Comparison of ENCODE assay signal across 19 cellular contexts in genomic region chr12:90086281-90086680, GRCh38.
A peak's percentile ranks its signal among the peaks of the same experiment; 100 is the strongest.
DNase-seq lines count a peak whose midpoint lies in the region; ATAC-seq, FAIRE-seq and TF ChIP-seq lines count a peak whose summit lies in the region.
"Had no signal": no experiment of that assay in that cellular context is flagged by ENCODE, and none has a peak within 500 bp of the region (broad histone marks: within the 10 kb centered on the region; RNA-seq: fewer than 3 reads in every experiment).

No MANE protein-coding gene starts in this region.

- no peak overlapping the region for H2AK5ac ChIP-seq in trophoblast cell (ENCODE audit: low read length)

- no peaks in the 10 kb centered on the region for H3K9me3 ChIP-seq in trophoblast cell (ENCODE audit: insufficient read depth, low read depth, low read length)
- H3K9me3 ChIP-seq: transverse colon had no signal

- H4K20me1 ChIP-seq in GM23338 (replicated peaks; ENCODE audit: insufficient read depth) = no peaks in the 10 kb centered on the region
- H4K20me1 ChIP-seq: BLaER1 treated with 17β-estradiol and CSF1 and Interleukin-3, amounts not matched to agents 10 nM and 100 nM had no signal

- H3K4me3 Mint-ChIP-seq in GM23338 (no peak overlapping the region), chondrocyte (ENCODE audit: unreplicated experiment) (no peak overlapping the region)
- H3K4me3 Mint-ChIP-seq: activated CD8-positive, alpha-beta memory T cell treated with anti-CD3 and anti-CD28 coated beads, Interleukin-2, amount 10 ng/mL, durations not matched to agents 7 days and 5 days; activated naive CD4-positive, alpha-beta T cell treated with anti-CD3 and anti-CD28 coated beads, Interleukin-2, amount 10 ng/mL, durations not matched to agents 7 days and 5 days; stimulated activated memory B cell treated with anti-CD40 and anti-IgM and Interleukin-4, amounts not matched to agents 10 μg/mL and 1 μg/mL and 100 μg/mL, for 72 hours had no signal

- no peak overlapping the region for H3K14ac ChIP-seq in trophoblast cell (ENCODE audit: low read length)

- no peak for ATAC-seq in GM23338
- ATAC-seq in left cardiac atrium = no peak
- no peak for ATAC-seq in HG03520 (IDR thresholded peaks at IDR 0.05; ENCODE audit: unreplicated experiment)
- no peak for ATAC-seq in sciatic nerve
- ATAC-seq: activated CD8-positive, alpha-beta memory T cell treated with anti-CD3 and anti-CD28 coated beads, Interleukin-2, amount 10 ng/mL, durations not matched to agents 7 days and 5 days; left lobe of liver; Panc1; stimulated activated memory B cell treated with anti-CD40 and anti-IgM and Interleukin-4, amounts not matched to agents 10 μg/mL and 1 μg/mL and 100 μg/mL, for 72 hours had no signal

- no peak overlapping the region for H2BK12ac ChIP-seq in trophoblast cell (ENCODE audit: low read length)

- H4K12ac ChIP-seq in trophoblast cell (ENCODE audit: low read depth, low read length) = no peak overlapping the region

- no peak overlapping the region for H3K4me2 ChIP-seq in GM23338
- no peak overlapping the region for H3K4me2 ChIP-seq in trophoblast cell (ENCODE audit: low read length)
- H3K4me2 ChIP-seq: BLaER1 treated with 17β-estradiol and CSF1 and Interleukin-3, amounts not matched to agents 10 nM and 100 nM had no signal

- H3K36me3 Mint-ChIP-seq in GM23338 (ENCODE audit: low read depth) (no peaks in the 10 kb centered on the region), chondrocyte (ENCODE audit: low read depth) (no peaks in the 10 kb centered on the region)
- H3K36me3 Mint-ChIP-seq: activated CD8-positive, alpha-beta memory T cell treated with anti-CD3 and anti-CD28 coated beads, Interleukin-2, amount 10 ng/mL, durations not matched to agents 7 days and 5 days; activated naive CD4-positive, alpha-beta T cell treated with anti-CD3 and anti-CD28 coated beads, Interleukin-2, amount 10 ng/mL, durations not matched to agents 7 days and 5 days had no signal

- H2AFZ ChIP-seq in GM23338 = 0 out of 2 replicates have a peak overlapping the region, but pooled peaks have one; percentile 24
- no peak overlapping the region for H2AFZ ChIP-seq in trophoblast cell (ENCODE audit: insufficient read depth, low read length, poor library complexity)
- H2AFZ ChIP-seq: parathyroid adenoma had no signal

- TF ChIP-seq CTCF in GM23338 (conservative IDR thresholded peaks at IDR 0.05; ENCODE audit: low read depth in 2 of 2) (no peak), chondrocyte (IDR thresholded peaks at IDR 0.05) (no peak)

- no peaks in the 10 kb centered on the region for H3F3A ChIP-seq in GM23338 (replicated peaks; ENCODE audit: low read depth)

- no peaks in the 10 kb centered on the region for H3K9me3 Mint-ChIP-seq in GM23338
- H3K9me3 Mint-ChIP-seq in chondrocyte (ENCODE audit: low read depth) = no peaks in the 10 kb centered on the region
- H3K9me3 Mint-ChIP-seq: activated naive CD4-positive, alpha-beta T cell treated with anti-CD3 and anti-CD28 coated beads, Interleukin-2, amount 10 ng/mL, durations not matched to agents 7 days and 5 days had no signal

- H4K91ac ChIP-seq in trophoblast cell (ENCODE audit: low read depth, low read length) = no peak overlapping the region

- H3K4me1 ChIP-seq in GM23338 (ENCODE audit: insufficient read depth) = peaks cover 4% of the 10 kb centered on the region
- peaks cover 8 to 14% of the 10 kb centered on the region in 2 experiments for H3K4me1 ChIP-seq in trophoblast cell (ENCODE audit: control insufficient read depth in 1 of 2, insufficient read depth in 2 of 2, low read length in 2 of 2)
- H3K4me1 ChIP-seq: parathyroid adenoma had no signal

- H3K27ac Mint-ChIP-seq in GM23338 (no peak overlapping the region), chondrocyte (ENCODE audit: unreplicated experiment) (peak overlapping the region; percentile 53)
- H3K27ac Mint-ChIP-seq: activated CD8-positive, alpha-beta memory T cell treated with anti-CD3 and anti-CD28 coated beads, Interleukin-2, amount 10 ng/mL, durations not matched to agents 7 days and 5 days; activated naive CD4-positive, alpha-beta T cell treated with anti-CD3 and anti-CD28 coated beads, Interleukin-2, amount 10 ng/mL, durations not matched to agents 7 days and 5 days; stimulated activated memory B cell treated with anti-CD40 and anti-IgM and Interleukin-4, amounts not matched to agents 10 μg/mL and 1 μg/mL and 100 μg/mL, for 72 hours had no signal

- H3K27ac ChIP-seq in GM23338 (ENCODE audit: low read depth) = no peak overlapping the region
- peak overlapping the region; percentile 70 for H3K27ac ChIP-seq in trophoblast cell (ENCODE audit: low read depth, low read length)
- H3K27ac ChIP-seq: BLaER1 treated with 17β-estradiol and CSF1 and Interleukin-3, amounts not matched to agents 10 nM and 100 nM; parathyroid adenoma; transverse colon; VCaP had no signal

- no peak for FAIRE-seq in RCC 7860 (lab: Jason Lieb, UNC)

- no peaks in the 10 kb centered on the region for H3K36me3 ChIP-seq in GM23338 (ENCODE audit: insufficient read depth)
- H3K36me3 ChIP-seq in trophoblast cell (ENCODE audit: control insufficient read depth in 1 of 2, insufficient read depth in 2 of 2, low read length in 2 of 2) = no peaks in the 10 kb centered on the region
- H3K36me3 ChIP-seq: BLaER1 treated with 17β-estradiol and CSF1 and Interleukin-3, amounts not matched to agents 10 nM and 100 nM; transverse colon had no signal

- H3K18ac ChIP-seq in trophoblast cell (ENCODE audit: low read length) = no peak overlapping the region

- H3K9ac ChIP-seq in trophoblast cell (ENCODE audit: low read length) = no peak overlapping the region
- H3K9ac ChIP-seq: BLaER1 treated with 17β-estradiol and CSF1 and Interleukin-3, amounts not matched to agents 10 nM and 100 nM; parathyroid adenoma had no signal

- no peak overlapping the region for H4K8ac ChIP-seq in trophoblast cell (ENCODE audit: low read depth, low read length)

- WGBS in trophoblast cell (ENCODE audit: extremely low coverage, insufficient coverage, insufficient read length) = no CpG with 5 or more reads among the region's 1 CpG

- no peak overlapping the region for H3K23ac ChIP-seq in trophoblast cell (ENCODE audit: low read length)

- no peak overlapping the region for H2BK5ac ChIP-seq in trophoblast cell (ENCODE audit: low read depth, low read length, poor library complexity)

- DNase-seq in GM23338 (ENCODE audit: low spot score) (no peak), RCC 7860 (ENCODE audit: low spot score) (peak; percentile 35), chondrocyte (ENCODE audit: low spot score) (no peak), trophoblast cell (peak; percentile 45 to 84), left cardiac atrium (no peak), sciatic nerve (ENCODE audit: low spot score) (no peak)
- DNase-seq: activated CD8-positive, alpha-beta memory T cell treated with anti-CD3 and anti-CD28 coated beads, Interleukin-2, amount 10 ng/mL, durations not matched to agents 7 days and 5 days; activated naive CD4-positive, alpha-beta T cell treated with anti-CD3 and anti-CD28 coated beads, Interleukin-2, amount 10 ng/mL, durations not matched to agents 7 days and 5 days; effector memory CD4-positive, alpha-beta T cell; NCI-H2107; NCI-H774; transverse colon had no signal

- no peaks in the 10 kb centered on the region for H3K27me3 ChIP-seq in GM23338 (ENCODE audit: insufficient read depth)
- H3K27me3 ChIP-seq in trophoblast cell (ENCODE audit: insufficient read depth, low read length) = no peaks in the 10 kb centered on the region
- H3K27me3 ChIP-seq: BLaER1 treated with 17β-estradiol and CSF1 and Interleukin-3, amounts not matched to agents 10 nM and 100 nM; transverse colon had no signal

- H3K4me1 Mint-ChIP-seq in GM23338 = peaks cover 3% of the 10 kb centered on the region; the same call in 2 of the 3 replicates
- peaks cover 29% of the 10 kb centered on the region for H3K4me1 Mint-ChIP-seq in chondrocyte (ENCODE audit: low read depth)

- peaks cover 3% of the 10 kb centered on the region; the same call in 1 of the 2 replicates for H3K9me2 ChIP-seq in GM23338 (ENCODE audit: insufficient read depth)

- H3K79me2 ChIP-seq in GM23338 (replicated peaks; ENCODE audit: insufficient read depth) = no peaks in the 10 kb centered on the region
- no peaks in the 10 kb centered on the region for H3K79me2 ChIP-seq in trophoblast cell (ENCODE audit: control insufficient read depth, insufficient read depth, low read length, poor library complexity)
- H3K79me2 ChIP-seq: parathyroid adenoma had no signal

- no peak overlapping the region for H3K4ac ChIP-seq in trophoblast cell (ENCODE audit: low read depth, low read length)

- H3K27me3 Mint-ChIP-seq in GM23338 (ENCODE audit: insufficient read depth, low read depth, poor library complexity) (no peaks in the 10 kb centered on the region), chondrocyte (ENCODE audit: low read depth) (no peaks in the 10 kb centered on the region)
- H3K27me3 Mint-ChIP-seq: activated CD8-positive, alpha-beta memory T cell treated with anti-CD3 and anti-CD28 coated beads, Interleukin-2, amount 10 ng/mL, durations not matched to agents 7 days and 5 days; activated naive CD4-positive, alpha-beta T cell treated with anti-CD3 and anti-CD28 coated beads, Interleukin-2, amount 10 ng/mL, durations not matched to agents 7 days and 5 days; stimulated activated memory B cell treated with anti-CD40 and anti-IgM and Interleukin-4, amounts not matched to agents 10 μg/mL and 1 μg/mL and 100 μg/mL, for 72 hours had no signal

- no peak overlapping the region for H2BK120ac ChIP-seq in trophoblast cell (ENCODE audit: insufficient read depth, low read length, poor library complexity)

- peaks cover 16% of the 10 kb centered on the region for H3K79me1 ChIP-seq in trophoblast cell (ENCODE audit: low read length)

- H3K4me3 ChIP-seq in GM23338 (no peak overlapping the region), trophoblast cell (ENCODE audit: low read depth, low read length) (no peak overlapping the region)
- H3K4me3 ChIP-seq: BLaER1 treated with 17β-estradiol and CSF1 and Interleukin-3, amounts not matched to agents 10 nM and 100 nM; transverse colon had no signal

- intact Hi-C loops in left cardiac atrium (cut with DNase I) = no loop called here
- intact Hi-C loops in sciatic nerve (cut with DNase I) = no loop called here

TF ChIP-seq in GM23338, 12 proteins besides CTCF, POLR2A, EP300 and RAD21:
- TF ChIP-seq JUNB (IDR thresholded peaks at IDR 0.05; ENCODE audit: unreplicated experiment) = no peak
TF ChIP-seq in GM23338: peak in this region for 0.

Comparison
In these comparisons a context has a peak if more than half of its experiments do, and no peak if none do; other contexts are left out.
1. DNase-seq: peak in RCC 7860 (single experiment) and trophoblast cell (2 of 2); none in GM23338 (single experiment), chondrocyte (single experiment), left cardiac atrium (single experiment) and sciatic nerve (single experiment).